34 cellular contexts compared by ENCODE assay signal in the genomic region with DNA sequence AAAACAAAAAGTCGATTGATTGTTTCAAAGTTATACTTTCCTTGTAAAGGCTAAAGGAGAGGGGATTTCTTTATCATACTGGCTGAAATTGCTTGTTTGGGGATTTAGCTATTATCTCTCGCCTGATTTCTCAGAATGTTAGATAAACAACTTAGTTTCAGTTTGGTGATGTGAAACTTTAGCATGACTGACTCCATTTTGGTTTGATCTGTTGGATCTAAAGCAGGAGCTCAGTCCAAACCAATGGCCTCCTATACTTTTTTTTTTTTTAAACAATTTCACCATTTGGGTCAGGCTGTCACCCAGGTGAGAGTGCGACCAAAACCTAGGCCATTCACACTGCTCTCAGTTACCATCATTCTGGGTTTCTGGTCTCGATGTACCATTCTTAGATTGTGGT.
"Had no signal": no experiment of that assay in that cellular context is flagged by ENCODE, and none has a peak within 500 bp of the region (broad histone marks: within the 10 kb centered on the region; RNA-seq: fewer than 3 reads in every experiment).

No MANE protein-coding gene starts in this region.

- DNase-seq: Karpas-422, Kasumi-1, MG63, MM.1S, MV-4-11, NCI-H1048, NCI-H1092, NCI-H1092 treated with DMSO at 0.1 percent for 48 hours, NCI-H1105, NCI-H1105 treated with DMSO at 0.1 percent for 48 hours, NCI-H1417, NCI-H1417 treated with DMSO at 0.1 percent for 48 hours, NCI-H1436, NCI-H1436 treated with DMSO at 0.1 percent for 48 hours, NCI-H146, NCI-H1694, NCI-H1694 treated with DMSO at 0.1 percent for 48 hours, NCI-H187, NCI-H187 treated with DMSO at 0.1 percent for 48 hours, NCI-H1930, NCI-H2029, NCI-H2029 treated with DMSO at 0.1 percent for 48 hours, NCI-H2081, NCI-H2081 treated with DMSO at 0.1 percent for 48 hours, NCI-H2107, NCI-H2171, NCI-H2171 treated with DMSO at 0.1 percent for 48 hours, NCI-H2227 treated with DMSO at 0.1 percent for 48 hours, NCI-H226, NCI-H345, NCI-H446, NCI-H446 treated with DMSO at 0.1 percent for 48 hours, NCI-H510A, NCI-H510A treated with DMSO at 0.1 percent for 48 hours had no signal

- H3K36me3 ChIP-seq: MG63 had no signal

- H3K9me3 ChIP-seq: MG63 had no signal

- H3K4me3 ChIP-seq: MG63 had no signal
